1 cellular context compared by ENCODE assay signal in genomic region chr19:42303876-42304275, GRCh38.
TF ChIP-seq lines count a peak whose summit lies in the region.

No MANE protein-coding gene starts in this region.

TF ChIP-seq in HCT116, 20 proteins besides CTCF, POLR2A, EP300 and RAD21:
- TF ChIP-seq ATF3 (IDR thresholded peaks at IDR 0.05) (no peak), JUND (IDR thresholded peaks at IDR 0.05) (no peak), SP1 (IDR thresholded peaks at IDR 0.05; ENCODE audit: low read depth) (no peak)
